13 cellular contexts compared by ENCODE assay signal in genomic region chr5:157354825-157355224, GRCh38.
A peak's percentile ranks its signal among the peaks of the same experiment; 100 is the strongest.
DNase-seq lines count a peak whose midpoint lies in the region; ATAC-seq, FAIRE-seq and TF ChIP-seq lines count a peak whose summit lies in the region.
"Had no signal": no experiment of that assay in that cellular context is flagged by ENCODE, and none has a peak within 500 bp of the region (broad histone marks: within the 10 kb centered on the region; RNA-seq: fewer than 3 reads in every experiment).

No MANE protein-coding gene starts in this region.

- POLR2A ChIA-PET in OCI-LY7 (lab: Charles Lee), result interaction anchor here (0.5 kb wide), 1 partner anchor 117 kb away, joined by 3 read pairs; no protein-coding TSS in a partner anchor

- no peak overlapping the region for H3K4me2 ChIP-seq in DOHH2 (ENCODE audit: low read length)
- no peak overlapping the region for H3K4me2 ChIP-seq in OCI-LY7 (ENCODE audit: low read length)
- no peak overlapping the region for H3K4me2 ChIP-seq in fibroblast of lung (ENCODE audit: extremely low read depth, insufficient read depth, low read length)

- no peaks in the 10 kb centered on the region for H3F3A ChIP-seq in DOHH2 (ENCODE audit: control insufficient read depth, insufficient read depth)

- CTCF ChIA-PET in OCI-LY7 (lab: Charles Lee; ENCODE audit: unreplicated experiment), result no interaction called here

- no peaks in the 10 kb centered on the region for H3K9me3 ChIP-seq in DOHH2 (ENCODE audit: control insufficient read depth, insufficient read depth, low read length)
- H3K9me3 ChIP-seq in OCI-LY7 (ENCODE audit: low read length), result no peaks in the 10 kb centered on the region
- H3K9me3 ChIP-seq in fibroblast of lung (ENCODE audit: control insufficient read depth, insufficient read depth, low read depth, low read length), result no peaks in the 10 kb centered on the region
- H3K9me3 ChIP-seq: breast epithelium, upper lobe of left lung had no signal

- no peak overlapping the region for H2AFZ ChIP-seq in OCI-LY7 (ENCODE audit: low read length)
- no peak overlapping the region for H2AFZ ChIP-seq in fibroblast of lung (ENCODE audit: low read length)

- peaks cover 81% of the 10 kb centered on the region for H3K36me3 ChIP-seq in DOHH2 (ENCODE audit: control insufficient read depth, low read length)
- peaks cover 92% of the 10 kb centered on the region for H3K36me3 ChIP-seq in OCI-LY7 (ENCODE audit: insufficient read depth, low read length)
- no peaks in the 10 kb centered on the region for H3K36me3 ChIP-seq in fibroblast of lung (ENCODE audit: control insufficient read depth, insufficient read depth, low read length)
- H3K36me3 ChIP-seq: breast epithelium had no signal

- H3K4me1 ChIP-seq in DOHH2 (ENCODE audit: control insufficient read depth, low read length) (peaks cover 13% of the 10 kb centered on the region), OCI-LY7 (ENCODE audit: insufficient read depth, low read length, poor library complexity, severe bottlenecking) (no peaks in the 10 kb centered on the region), fibroblast of lung (ENCODE audit: control insufficient read depth, extremely low read depth, insufficient read depth, low read length) (no peaks in the 10 kb centered on the region)
- H3K4me1 ChIP-seq: breast epithelium, upper lobe of left lung had no signal

- no peaks in the 10 kb centered on the region; the same call in 1 of the 2 replicates for H4K20me1 ChIP-seq in DOHH2 (ENCODE audit: control insufficient read depth, insufficient read depth, low read depth, low read length)
- H4K20me1 ChIP-seq in OCI-LY7 (ENCODE audit: insufficient read depth, low read length), result no peaks in the 10 kb centered on the region
- no peaks in the 10 kb centered on the region for H4K20me1 ChIP-seq in fibroblast of lung (ENCODE audit: control insufficient read depth, extremely low read depth, insufficient read depth, low read length)

- no peak overlapping the region for H3K9ac ChIP-seq in fibroblast of lung (ENCODE audit: insufficient read depth, low read length)

- peak; percentile 40 for TF ChIP-seq CTCF in 22Rv1 (IDR thresholded peaks at IDR 0.05)
- peak; percentile 58 for TF ChIP-seq CTCF in DOHH2 (IDR thresholded peaks at IDR 0.05; ENCODE audit: low read depth, low read length, poor library complexity, severe bottlenecking)
- peak; percentile 73 for TF ChIP-seq CTCF in OCI-LY7 (conservative IDR thresholded peaks at IDR 0.05; ENCODE audit: low read length)
- TF ChIP-seq CTCF in fibroblast of lung (conservative IDR thresholded peaks at IDR 0.05 in 1 of 2, IDR thresholded peaks at IDR 0.05 in 1 of 2; ENCODE audit: low read depth in 1 of 2, low read length in 2 of 2), result peak; percentile 16 to 57

- no peaks in the 10 kb centered on the region for H3K27me3 ChIP-seq in DOHH2 (ENCODE audit: control insufficient read depth, low read length)
- no peaks in the 10 kb centered on the region for H3K27me3 ChIP-seq in fibroblast of lung (ENCODE audit: control insufficient read depth, insufficient read depth, low read length)
- H3K27me3 ChIP-seq: breast epithelium, upper lobe of left lung had no signal

- TF ChIP-seq POLR2A in H54 (IDR thresholded peaks at IDR 0.05; ENCODE audit: low read depth, low read length), result no peak

- no TSS peak for BruUV-seq in OCI-LY7 (replicated peaks; lab: Mats Ljungman, UMichigan)

- H3K9me2 ChIP-seq in DOHH2 (replicated peaks; ENCODE audit: control insufficient read depth, low read length) (no peaks in the 10 kb centered on the region), OCI-LY7 (ENCODE audit: insufficient read depth, low read length) (no peaks in the 10 kb centered on the region)

- no peak for ATAC-seq in GM21717 (IDR thresholded peaks at IDR 0.05; ENCODE audit: unreplicated experiment)

- FAIRE-seq in H54 (lab: Jason Lieb, UNC), result no peak
- FAIRE-seq: RCC 7860 had no signal

- DNase-seq in OCI-LY7 (ENCODE audit: low spot score), result peak; percentile 31
- no peak for DNase-seq in fibroblast of lung (ENCODE audit: low read depth in 2 of 2)
- DNase-seq in SKM-1 treated with dmso at 0.1 percent for 144 hours (lab: John Stamatoyannopoulos, UW; ENCODE audit: unreplicated experiment), result no peak
- no peak for DNase-seq in stimulated activated naive CD4-positive, alpha-beta T cell (lab: John Stamatoyannopoulos, UW)
- DNase-seq in H54 (ENCODE audit: insufficient read length, low spot score), result no peak
- DNase-seq: activated CD4-positive, alpha-beta T cell treated with anti-CD3 and anti-CD28 coated beads, Interleukin-2, amount 50 U/mL, for 48 hours; hippocampal formation; upper lobe of left lung had no signal

- intact Hi-C loops in OCI-LY7 (cut with micrococcal nuclease; ENCODE audit: unreplicated experiment), result loop anchor here (1.0 kb wide), 1 partner anchor 11 kb away; no protein-coding TSS in a partner anchor

- no peak overlapping the region for H3K27ac ChIP-seq in 22Rv1
- H3K27ac ChIP-seq in DOHH2 (ENCODE audit: low read depth, low read length), result no peak overlapping the region
- H3K27ac ChIP-seq in OCI-LY7 (ENCODE audit: low read depth, low read length, poor library complexity, severe bottlenecking), result no peak overlapping the region
- H3K27ac ChIP-seq in fibroblast of lung (ENCODE audit: insufficient read depth, low read length), result no peak overlapping the region
- H3K27ac ChIP-seq: breast epithelium, upper lobe of left lung had no signal

- H3K4me3 ChIP-seq in DOHH2 (ENCODE audit: low read length) (no peak overlapping the region), OCI-LY7 (ENCODE audit: low read depth, low read length, poor library complexity, severe bottlenecking) (no peak overlapping the region), fibroblast of lung (replicated peaks in 1 of 4; ENCODE audit: control extremely low read depth in 1 of 4, insufficient read depth in 1 of 4, low read depth in 3 of 4, low read length in 4 of 4) (no peak overlapping the region)
- H3K4me3 ChIP-seq: breast epithelium, upper lobe of left lung had no signal

- H3K79me2 ChIP-seq in DOHH2 (ENCODE audit: control insufficient read depth, low read length) (no peaks in the 10 kb centered on the region), OCI-LY7 (ENCODE audit: insufficient read depth, low read depth, low read length) (no peaks in the 10 kb centered on the region), fibroblast of lung (ENCODE audit: control insufficient read depth, insufficient read depth, low read length) (no peaks in the 10 kb centered on the region)
